Comparison of ENCODE assay signal across 23 cellular contexts in genomic region chr15:87498545-87498944, GRCh38.
A peak's percentile ranks its signal among the peaks of the same experiment; 100 is the strongest.
DNase-seq lines count a peak whose midpoint lies in the region; ATAC-seq, FAIRE-seq and TF ChIP-seq lines count a peak whose summit lies in the region.
"Had no signal": no experiment of that assay in that cellular context is flagged by ENCODE, and none has a peak within 500 bp of the region (broad histone marks: within the 10 kb centered on the region; RNA-seq: fewer than 3 reads in every experiment).

No MANE protein-coding gene starts in this region.

- no peak overlapping the region for H3K4me3 ChIP-seq in astrocyte (ENCODE audit: insufficient read depth, low read depth, low read length)
- H3K4me3 ChIP-seq in hepatocyte: no peak overlapping the region
- H3K4me3 ChIP-seq in H7 (ENCODE audit: insufficient read depth, low read depth, low read length): no peak overlapping the region
- H3K4me3 ChIP-seq: adrenal gland, tibial nerve had no signal

- H3K27me3 Mint-ChIP-seq in astrocyte (ENCODE audit: low read depth, unreplicated experiment): no peaks in the 10 kb centered on the region
- H3K27me3 Mint-ChIP-seq: stimulated activated naive B cell treated with anti-CD40 and anti-IgM and Interleukin-4, amounts not matched to agents 10 μg/mL and 1 μg/mL and 100 μg/mL, for 72 hours had no signal

- H3K4me2 ChIP-seq in astrocyte (ENCODE audit: low read length) (peak overlapping the region; percentile 5), hepatocyte (no peak overlapping the region)

- intact Hi-C loops in head of caudate nucleus (cut with DNase I): no loop called here

- H3K4me1 ChIP-seq in astrocyte (ENCODE audit: insufficient read depth, low read length): no peaks in the 10 kb centered on the region
- no peaks in the 10 kb centered on the region for H3K4me1 ChIP-seq in hepatocyte (ENCODE audit: insufficient read depth)
- H3K4me1 ChIP-seq: adrenal gland had no signal

- H3K27ac ChIP-seq in astrocyte (ENCODE audit: low read depth, low read length) (no peak overlapping the region), hepatocyte (no peak overlapping the region)
- H3K27ac ChIP-seq: 22Rv1, adrenal gland had no signal

- peaks cover 3% of the 10 kb centered on the region for H3K9me3 Mint-ChIP-seq in astrocyte (ENCODE audit: unreplicated experiment)
- H3K9me3 Mint-ChIP-seq: activated T-helper 17 cell treated with anti-CD3 and anti-CD28 coated beads, Interleukin-2, amount 50 U/mL, for 72 hours had no signal

- H3K79me2 ChIP-seq in astrocyte (ENCODE audit: insufficient read depth, low read length) (no peaks in the 10 kb centered on the region), hepatocyte (no peaks in the 10 kb centered on the region)

- H3K9ac ChIP-seq in astrocyte (ENCODE audit: low read length): no peak overlapping the region

- H3K9me3 ChIP-seq in astrocyte (ENCODE audit: insufficient read depth, low read depth, low read length) (no peaks in the 10 kb centered on the region), hepatocyte (ENCODE audit: low read depth) (no peaks in the 10 kb centered on the region)
- H3K9me3 ChIP-seq: adrenal gland, tibial nerve had no signal

- peaks cover 21% of the 10 kb centered on the region for H3K4me1 Mint-ChIP-seq in astrocyte (ENCODE audit: low read depth, unreplicated experiment)
- H3K4me1 Mint-ChIP-seq: activated T-helper 17 cell treated with anti-CD3 and anti-CD28 coated beads, Interleukin-2, amount 50 U/mL, for 72 hours; naive thymus-derived CD8-positive, alpha-beta T cell; stimulated activated naive B cell treated with anti-CD40 and anti-IgM and Interleukin-4, amounts not matched to agents 10 μg/mL and 1 μg/mL and 100 μg/mL, for 72 hours had no signal

- no peaks in the 10 kb centered on the region for H3K36me3 ChIP-seq in astrocyte (ENCODE audit: insufficient read depth, low read length)
- H3K36me3 ChIP-seq in hepatocyte (replicated peaks; ENCODE audit: insufficient read depth, low read depth): no peaks in the 10 kb centered on the region
- no peaks in the 10 kb centered on the region for H3K36me3 ChIP-seq in H7 (replicated peaks; ENCODE audit: control insufficient read depth, insufficient read depth, low read length)
- H3K36me3 ChIP-seq: adrenal gland, tibial nerve had no signal

- H3K27me3 ChIP-seq in astrocyte (ENCODE audit: insufficient read depth, low read length) (no peaks in the 10 kb centered on the region), hepatocyte (no peaks in the 10 kb centered on the region), H7 (ENCODE audit: control insufficient read depth, insufficient read depth, low read length) (no peaks in the 10 kb centered on the region)
- H3K27me3 ChIP-seq: adrenal gland, tibial nerve had no signal

- H3K27ac Mint-ChIP-seq in astrocyte (ENCODE audit: unreplicated experiment): peak overlapping the region; percentile 37
- H3K27ac Mint-ChIP-seq: activated T-helper 17 cell treated with anti-CD3 and anti-CD28 coated beads, Interleukin-2, amount 50 U/mL, for 72 hours; naive thymus-derived CD8-positive, alpha-beta T cell; stimulated activated naive B cell treated with anti-CD40 and anti-IgM and Interleukin-4, amounts not matched to agents 10 μg/mL and 1 μg/mL and 100 μg/mL, for 72 hours had no signal

- no peak overlapping the region for H3K4me3 Mint-ChIP-seq in astrocyte (ENCODE audit: unreplicated experiment)
- H3K4me3 Mint-ChIP-seq: activated T-helper 17 cell treated with anti-CD3 and anti-CD28 coated beads, Interleukin-2, amount 50 U/mL, for 72 hours; naive thymus-derived CD8-positive, alpha-beta T cell; stimulated activated naive B cell treated with anti-CD40 and anti-IgM and Interleukin-4, amounts not matched to agents 10 μg/mL and 1 μg/mL and 100 μg/mL, for 72 hours had no signal

- H3K9me2 ChIP-seq in hepatocyte (replicated peaks; ENCODE audit: insufficient read depth): no peaks in the 10 kb centered on the region

- DNase-seq in NCI-H2171 treated with DMSO at 0.1 percent for 48 hours (lab: John Stamatoyannopoulos, UW) (peak; percentile 7), NCI-H2171 (lab: John Stamatoyannopoulos, UW) (no peak), astrocyte (ENCODE audit: low read depth) (peak; percentile 86), hepatocyte (ENCODE audit: low spot score) (peak; percentile 6), head of caudate nucleus (no peak), H7 (no peak), NCI-H748 treated with DMSO at 0.1 percent for 48 hours (lab: John Stamatoyannopoulos, UW) (no peak)
- DNase-seq: activated CD4-positive, CD25-positive, alpha-beta regulatory T cell treated with anti-CD3 and anti-CD28 coated beads, Interleukin-2, amount 50 U/mL, for 72 hours; adrenal gland; DMS153; naive thymus-derived CD8-positive, alpha-beta T cell; NCI-H1930; NCI-H524 treated with DMSO at 0.1 percent for 48 hours; posterior cingulate gyrus; stimulated activated CD4-positive, alpha-beta T cell treated with anti-CD3 and anti-CD28 coated beads, Interleukin-12 subunit alpha, Interleukin-12 subunit beta, amount 100 ng/mL, for 4 hours; stimulated activated naive B cell treated with anti-CD40 and anti-IgM and Interleukin-4, amounts not matched to agents 10 μg/mL and 1 μg/mL and 100 μg/mL, for 72 hours had no signal

- H2AFZ ChIP-seq in astrocyte (ENCODE audit: low read depth, low read length) (no peak overlapping the region), hepatocyte (no peak overlapping the region)

- FAIRE-seq in astrocyte (lab: Jason Lieb, UNC): no peak
- FAIRE-seq: colon, endometrium had no signal

- 60% methylated on average over 5 of the region's 5 CpGs for WGBS in hepatocyte (ENCODE audit: low lambda C conversion rate, missing lambda C conversion rate)

- H3K36me3 Mint-ChIP-seq in astrocyte (ENCODE audit: low read depth, unreplicated experiment): no peaks in the 10 kb centered on the region
- H3K36me3 Mint-ChIP-seq: stimulated activated naive B cell treated with anti-CD40 and anti-IgM and Interleukin-4, amounts not matched to agents 10 μg/mL and 1 μg/mL and 100 μg/mL, for 72 hours had no signal

- H4K20me1 ChIP-seq in astrocyte (ENCODE audit: insufficient read depth, low read length) (no peaks in the 10 kb centered on the region), hepatocyte (ENCODE audit: insufficient read depth, poor library complexity, severe bottlenecking) (no peaks in the 10 kb centered on the region)

- no peak for TF ChIP-seq CTCF in astrocyte (IDR thresholded peaks at IDR 0.05; ENCODE audit: insufficient read depth, low read depth, low read length)
- no peak for TF ChIP-seq CTCF in hepatocyte (IDR thresholded peaks at IDR 0.05; ENCODE audit: poor library complexity)

- ATAC-seq in HG02840 (IDR thresholded peaks at IDR 0.05; ENCODE audit: low FRiP score, unreplicated experiment): no peak
- ATAC-seq: activated T-helper 17 cell treated with anti-CD3 and anti-CD28 coated beads, Interleukin-2, amount 50 U/mL, for 72 hours; HCT116; naive thymus-derived CD8-positive, alpha-beta T cell; stimulated activated naive B cell treated with anti-CD40 and anti-IgM and Interleukin-4, amounts not matched to agents 10 μg/mL and 1 μg/mL and 100 μg/mL, for 72 hours had no signal

Comparison
In these comparisons a context has a peak if more than half of its experiments do, and no peak if none do; other contexts are left out.
1. DNase-seq: peak in NCI-H2171 treated with DMSO at 0.1 percent for 48 hours (single experiment), astrocyte (single experiment) and hepatocyte (single experiment); none in NCI-H2171 (single experiment), head of caudate nucleus (0 of 42), H7 (single experiment) and NCI-H748 treated with DMSO at 0.1 percent for 48 hours (single experiment).